Comparison of ENCODE assay signal across 19 cellular contexts in the genomic region with DNA sequence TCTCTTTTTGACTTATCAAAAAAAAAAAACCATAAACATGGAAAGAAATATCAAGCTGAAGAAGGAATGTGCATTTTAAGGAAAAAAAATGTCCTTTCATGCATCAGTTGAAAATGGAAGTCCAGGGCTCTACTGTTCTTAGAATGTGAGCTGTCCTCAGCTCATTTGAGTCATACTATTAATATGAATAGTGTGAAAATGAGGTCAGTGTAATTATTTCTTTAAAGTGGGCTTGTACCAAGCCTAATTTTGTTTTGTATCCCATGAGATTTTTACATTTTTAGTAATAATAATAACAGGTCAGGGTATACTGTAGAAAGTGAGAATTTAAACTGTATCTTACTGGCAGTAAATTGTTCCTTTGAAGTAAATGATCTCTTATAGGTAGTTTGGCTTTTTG.
DNase-seq lines count a peak whose midpoint lies in the region; ATAC-seq, FAIRE-seq and TF ChIP-seq lines count a peak whose summit lies in the region.
"Had no signal": no experiment of that assay in that cellular context is flagged by ENCODE, and none has a peak within 500 bp of the region (broad histone marks: within the 10 kb centered on the region; RNA-seq: fewer than 3 reads in every experiment).

No MANE protein-coding gene starts in this region.

- DNase-seq in GM12865 (ENCODE audit: low read depth) (peak; percentile 36), progenitor cell of endocrine pancreas (ENCODE audit: low spot score, unreplicated experiment) (no peak), urothelium cell line (ENCODE audit: low spot score) (no peak), NCI-H1048 (lab: John Stamatoyannopoulos, UW) (no peak), NCI-H187 treated with DMSO at 0.1 percent for 48 hours (lab: John Stamatoyannopoulos, UW) (no peak)
- DNase-seq: 8988T; BE2C; CD4-positive, alpha-beta T cell; GM23248; Karpas-422; NCI-H2029 treated with DMSO at 0.1 percent for 48 hours; NCI-H2171 treated with DMSO at 0.1 percent for 48 hours; NCI-H774; PC-3; SJCRH30; T-helper 17 cell had no signal

- FAIRE-seq in urothelium cell line (lab: Jason Lieb, UNC): no peak

- H3K4me3 ChIP-seq in GM12865 (ENCODE audit: low read depth, low read length): no peak overlapping the region
- H3K4me3 ChIP-seq: GM23248, SJCRH30 had no signal

- no peak overlapping the region for H3K4me3 Mint-ChIP-seq in progenitor cell of endocrine pancreas (ENCODE audit: low read depth)
- H3K4me3 Mint-ChIP-seq: CD4-positive, alpha-beta T cell; T-helper 17 cell had no signal

- H3K4me1 Mint-ChIP-seq in progenitor cell of endocrine pancreas (ENCODE audit: low read depth): no peaks in the 10 kb centered on the region
- H3K4me1 Mint-ChIP-seq: T-helper 17 cell had no signal

- H3K27me3 Mint-ChIP-seq in progenitor cell of endocrine pancreas: no peaks in the 10 kb centered on the region
- H3K27me3 Mint-ChIP-seq: CD4-positive, alpha-beta T cell; T-helper 17 cell had no signal

- H3K9me3 Mint-ChIP-seq in progenitor cell of endocrine pancreas (ENCODE audit: low read depth): no peaks in the 10 kb centered on the region

- ATAC-seq in GM19351 (IDR thresholded peaks at IDR 0.05; ENCODE audit: unreplicated experiment): peak; percentile 61
- peak; percentile 44 for ATAC-seq in HG02885 (IDR thresholded peaks at IDR 0.05; ENCODE audit: poor library complexity, unreplicated experiment)
- ATAC-seq in HG03565 (IDR thresholded peaks at IDR 0.05; ENCODE audit: unreplicated experiment): peak; percentile 72
- ATAC-seq: PC-3, T-helper 17 cell had no signal

- no peaks in the 10 kb centered on the region for H3K36me3 Mint-ChIP-seq in progenitor cell of endocrine pancreas (ENCODE audit: insufficient read depth)

- H3K27ac Mint-ChIP-seq in progenitor cell of endocrine pancreas: no peak overlapping the region
- H3K27ac Mint-ChIP-seq: CD4-positive, alpha-beta T cell; T-helper 17 cell had no signal

- TF ChIP-seq CTCF in GM12865 (IDR thresholded peaks at IDR 0.05; ENCODE audit: insufficient read depth, low read depth, low read length, missing control alignments): no peak
- TF ChIP-seq CTCF in progenitor cell of endocrine pancreas (IDR thresholded peaks at IDR 0.05; ENCODE audit: unreplicated experiment): no peak
